9 cellular contexts compared by ENCODE assay signal in genomic region chr22:41683052-41683451, GRCh38. TPM values are rescaled to one million over a fixed set of nuclear protein-coding genes. Genes with fewer than 3 reads are reported as not detected.
A peak's percentile ranks its signal among the peaks of the same experiment; 100 is the strongest.
DNase-seq lines count a peak whose midpoint lies in the region; ATAC-seq, FAIRE-seq and TF ChIP-seq lines count a peak whose summit lies in the region.
"Had no signal": no experiment of that assay in that cellular context is flagged by ENCODE, and none has a peak within 500 bp of the region (broad histone marks: within the 10 kb centered on the region; RNA-seq: fewer than 3 reads in every experiment).

No MANE protein-coding gene starts in this region.

- H3K4me1 ChIP-seq in ACC112 (ENCODE audit: control insufficient read depth, insufficient read depth, low read length, unreplicated experiment) (no peaks in the 10 kb centered on the region), IMR-90 (ENCODE audit: control insufficient read depth, insufficient read depth, low read length) (peaks cover 4% of the 10 kb centered on the region; the same call in 1 of the 2 replicates)

- intact Hi-C loops in IMR-90 (cut with micrococcal nuclease), result no loop called here

- H4K5ac ChIP-seq in IMR-90 (ENCODE audit: low read depth, low read length), result 0 out of 2 replicates have a peak overlapping the region, but pooled peaks have one; percentile 36

- no peak for ATAC-seq in IMR-90 (ENCODE audit: low read depth)
- no peak for ATAC-seq in naive thymus-derived CD8-positive, alpha-beta T cell
- ATAC-seq in HG02623 (IDR thresholded peaks at IDR 0.05; ENCODE audit: unreplicated experiment), result no peak
- ATAC-seq in HG02884 (IDR thresholded peaks at IDR 0.05; ENCODE audit: unreplicated experiment), result no peak
- no peak for ATAC-seq in HG03135 (IDR thresholded peaks at IDR 0.05; ENCODE audit: unreplicated experiment)
- ATAC-seq: Panc1 had no signal

- H3K9ac ChIP-seq in IMR-90 (ENCODE audit: low read depth, low read length), result no peak overlapping the region

- H3K4me3 Mint-ChIP-seq in naive thymus-derived CD8-positive, alpha-beta T cell, result peak overlapping the region; percentile 91 to 99 (median 97)

- H3K56ac ChIP-seq in IMR-90 (ENCODE audit: extremely low read depth, insufficient read depth, low read length), result no peak overlapping the region

- H3K9me3 Mint-ChIP-seq in naive thymus-derived CD8-positive, alpha-beta T cell, result no peaks in the 10 kb centered on the region

- no peak overlapping the region for H3K18ac ChIP-seq in IMR-90 (ENCODE audit: low read depth, low read length)

- peaks cover 17 to 63% of the 10 kb centered on the region in 2 experiments for H3K79me1 ChIP-seq in IMR-90 (ENCODE audit: low read depth in 1 of 2, low read length in 2 of 2)

- H2AK5ac ChIP-seq in IMR-90 (ENCODE audit: low read depth, low read length), result no peak overlapping the region

- no peak overlapping the region for H2BK5ac ChIP-seq in IMR-90 (ENCODE audit: low read depth, low read length, poor library complexity, severe bottlenecking)

- no peaks in the 10 kb centered on the region for H3K27me3 Mint-ChIP-seq in naive thymus-derived CD8-positive, alpha-beta T cell

- peaks cover 39% of the 10 kb centered on the region for H4K20me1 ChIP-seq in IMR-90 (ENCODE audit: insufficient read depth, low read length)

- no peak overlapping the region for H4K91ac ChIP-seq in IMR-90 (ENCODE audit: insufficient read depth, low read depth, low read length)

- no peak overlapping the region for H3K14ac ChIP-seq in IMR-90 (replicated peaks; ENCODE audit: low read depth, low read length)

- in situ Hi-C loops in IMR-90 (cut with MboI; ENCODE audit: low sequenced_read_pairs), result no loop called here

- TF ChIP-seq CTCF in IMR-90 (conservative IDR thresholded peaks at IDR 0.05; ENCODE audit: low read depth, low read length), result no peak
- TF ChIP-seq CTCF in bronchial epithelial cell (IDR thresholded peaks at IDR 0.05; ENCODE audit: insufficient read depth, low read length, severe bottlenecking), result no peak

- H3K4ac ChIP-seq in IMR-90 (ENCODE audit: low read depth, low read length), result no peak overlapping the region

- H4K8ac ChIP-seq in IMR-90 (ENCODE audit: low read depth in 2 of 2, low read length in 2 of 2), result peak overlapping the region in 1 of 2 experiments; percentile 84; a peak in 1 of 4 replicates

- H3K9me3 ChIP-seq in IMR-90 (ENCODE audit: control insufficient read depth, insufficient read depth, low read length), result no peaks in the 10 kb centered on the region

- DNase-seq in IMR-90 (no peak), bronchial epithelial cell (ENCODE audit: low read depth) (no peak), substantia nigra (lab: John Stamatoyannopoulos, UW) (no peak)
- no peak for DNase-seq in naive thymus-derived CD8-positive, alpha-beta T cell

- 100% methylated on average over 3 of the region's 9 CpGs; no CpG with 5 or more reads in 1 of the 2 experiments for WGBS in IMR-90 (ENCODE audit: extremely low coverage in 2 of 2, insufficient read length in 1 of 2), 2 experiments

- H2AFZ ChIP-seq in ACC112 (ENCODE audit: low read length, unreplicated experiment), result no peak overlapping the region
- H2AFZ ChIP-seq in IMR-90 (replicated peaks; ENCODE audit: low read length, poor library complexity), result no peak overlapping the region

- CTCF ChIA-PET in IMR-90 (lab: Yijun Ruan, JAX), result interaction anchor here (1.6 kb wide), 1 partner anchor 14 kb away, joined by 5 read pairs; no protein-coding TSS in a partner anchor

- no TSS peak for BruUV-seq in IMR-90 (replicated peaks; lab: Mats Ljungman, UMichigan)

- H3K9me1 ChIP-seq in IMR-90 (ENCODE audit: insufficient read depth, low read length), result peaks cover 7% of the 10 kb centered on the region

- H3K36me3 ChIP-seq in ACC112 (ENCODE audit: insufficient read depth, low read length), result 0 out of 2 replicates have a peak, but pooled peaks cover 2% of the 10 kb centered on the region
- H3K36me3 ChIP-seq in IMR-90 (ENCODE audit: control insufficient read depth, insufficient read depth, low read length), result peaks cover 12% of the 10 kb centered on the region
- peaks cover 17% of the 10 kb centered on the region for H3K36me3 ChIP-seq in bronchial epithelial cell (ENCODE audit: control insufficient read depth, insufficient read depth, low read length)

- H2BK120ac ChIP-seq in IMR-90 (ENCODE audit: low read depth, low read length), result no peak overlapping the region

- H3K27ac Mint-ChIP-seq in naive thymus-derived CD8-positive, alpha-beta T cell, result peak overlapping the region; percentile 91 to 100 (median 98)

- H3K27ac ChIP-seq in ACC112 (ENCODE audit: low read depth, low read length) (peak overlapping the region; percentile 66; the same call in 1 of the 2 replicates), IMR-90 (ENCODE audit: insufficient read depth, low read length) (no peak overlapping the region), substantia nigra (ENCODE audit: low read depth, low read length, poor library complexity, severe bottlenecking) (no peak overlapping the region)

- POLR2A ChIA-PET in IMR-90 (lab: Charles Lee; ENCODE audit: unreplicated experiment), result no interaction called here
- POLR2A ChIA-PET in naive thymus-derived CD8-positive, alpha-beta T cell (lab: Charles Lee), result no interaction called here

- H2AK9ac ChIP-seq in IMR-90 (replicated peaks; ENCODE audit: low read depth, low read length, poor library complexity), result no peak overlapping the region

- no peak overlapping the region for H2BK20ac ChIP-seq in IMR-90 (ENCODE audit: low read depth, low read length)

- H3K4me1 Mint-ChIP-seq in naive thymus-derived CD8-positive, alpha-beta T cell, result peaks cover 13 to 56% (median 44%) of the 10 kb centered on the region in 4 donors

- H3K23ac ChIP-seq in IMR-90 (ENCODE audit: low read depth, low read length), result no peak overlapping the region

- H3K27me3 ChIP-seq in ACC112 (ENCODE audit: insufficient read depth, low read length) (no peaks in the 10 kb centered on the region), IMR-90 (ENCODE audit: control insufficient read depth, insufficient read depth, low read length) (no peaks in the 10 kb centered on the region), bronchial epithelial cell (ENCODE audit: control insufficient read depth, insufficient read depth, low read length) (no peaks in the 10 kb centered on the region)

- H2BK15ac ChIP-seq in IMR-90 (ENCODE audit: low read depth, low read length), result no peak overlapping the region

- FAIRE-seq in bronchial epithelial cell (lab: Jason Lieb, UNC), result no peak

- dilution Hi-C loops in IMR-90 (cut with HindIII; ENCODE audit: low sequenced_read_pairs, unreplicated experiment), result no loop called here

- peaks cover 85% of the 10 kb centered on the region for H3K79me2 ChIP-seq in ACC112 (ENCODE audit: control insufficient read depth, insufficient read depth, low read length, unreplicated experiment)

- no peak for TF ChIP-seq RAD21 in IMR-90 (IDR thresholded peaks at IDR 0.05; ENCODE audit: low read length)

- H3K4me3 ChIP-seq in ACC112 (ENCODE audit: low read depth, low read length), result peak overlapping the region; percentile 74; the same call in 1 of the 2 replicates
- peak overlapping the region; percentile 94; the same call in 1 of the 2 replicates for H3K4me3 ChIP-seq in IMR-90 (ENCODE audit: insufficient read depth, low read depth, low read length)
- peak overlapping the region; percentile 88 for H3K4me3 ChIP-seq in bronchial epithelial cell (ENCODE audit: low read depth, low read length)

- peak overlapping the region; percentile 49 for H3K4me2 ChIP-seq in IMR-90 (ENCODE audit: low read depth, low read length)

- TF ChIP-seq POLR2A in IMR-90 (IDR thresholded peaks at IDR 0.05; ENCODE audit: low read depth, low read length), result no peak

- H3K36me3 Mint-ChIP-seq in naive thymus-derived CD8-positive, alpha-beta T cell, result peaks cover 0 to 33% (median 4%) of the 10 kb centered on the region in 3 donors

TF ChIP-seq in IMR-90, 13 proteins besides CTCF, POLR2A, EP300 and RAD21:
- TF ChIP-seq MAFK (IDR thresholded peaks at IDR 0.05; ENCODE audit: low read depth, low read length), result no peak
- no peak for TF ChIP-seq SMC3 (IDR thresholded peaks at IDR 0.05; ENCODE audit: low read depth, low read length)
- no peak for TF ChIP-seq CHD1 (IDR thresholded peaks at IDR 0.05; ENCODE audit: low read depth, low read length)
TF ChIP-seq in IMR-90: peak in this region for 0.

RNA-seq across cellular contexts. Expression of gene SNU13, which starts 5.6 kb away (rescaled TPM):
- 109 and 122 TPM in 2 replicates for total RNA-seq in IMR-90 (2012; rRNA removed)
- 185 and 235 TPM in 2 replicates for polyA plus RNA-seq in IMR-90 (2012; rRNA removed)
- polyA plus RNA-seq in IMR-90 (2012; cell fraction: cytosol; rRNA removed), result 164 and 201 TPM in 2 replicates
- 57.5 and 76.0 TPM in 2 replicates for polyA plus RNA-seq in IMR-90 (2012; cell fraction: nucleus; rRNA removed; ENCODE audit: low replicate concordance)
- total RNA-seq in bronchial epithelial cell, result 81.5 and 95.6 TPM in 2 replicates
- total RNA-seq in naive thymus-derived CD8-positive, alpha-beta T cell, result 100 to 1,000 TPM; 117 to 127 TPM
- polyA plus RNA-seq in naive thymus-derived CD8-positive, alpha-beta T cell, result 100 to 1,000 TPM; 226 to 309 (median 285) TPM

RNA-seq across cellular contexts. Expression of gene MEI1, which starts 16.3 kb away (rescaled TPM):
- total RNA-seq in IMR-90 (2012; rRNA removed) (0.90 and 1.1 TPM in 2 replicates), bronchial epithelial cell (0.13 TPM in 1 of 2 replicates, not detected in the other)
- polyA plus RNA-seq in IMR-90 (2012; rRNA removed), result 2.1 and 2.6 TPM in 2 replicates
- 1.8 and 2.2 TPM in 2 replicates for polyA plus RNA-seq in IMR-90 (2012; cell fraction: cytosol; rRNA removed)
- polyA plus RNA-seq in IMR-90 (2012; cell fraction: nucleus; rRNA removed; ENCODE audit: low replicate concordance), result 2.1 and 2.4 TPM in 2 replicates
- 10 to 100 TPM; 52.9 to 62.8 TPM for total RNA-seq in naive thymus-derived CD8-positive, alpha-beta T cell
- polyA plus RNA-seq in naive thymus-derived CD8-positive, alpha-beta T cell, result 100 to 1,000 TPM in 1 of 3 donors, 10 to 100 TPM in 2; 89.5 to 153 (median 98.3) TPM

Comparison
In these comparisons a context has a peak if more than half of its experiments do, and no peak if none do; other contexts are left out.
1. RNA of gene MEI1, which starts 16.3 kb away (total RNA-seq): 52.9 to 62.8 TPM in naive thymus-derived CD8-positive, alpha-beta T cell; 0.90 to 1.1 TPM in IMR-90 and 0.13 TPM in bronchial epithelial cell; every median in the first group is over 10 times any median in the second.
2. Peak in every context shown above with its lines, with median percentiles within 50 percentile points of each other: H3K4me3 ChIP-seq.